In genomic region chr12:6424008-6424347, GRCh38 we compare ENCODE assay signal across 1 cellular context.
TF ChIP-seq lines count a peak whose summit lies in the region.

No MANE protein-coding gene starts in this region.

TF ChIP-seq in K562, 482 proteins besides CTCF, POLR2A, EP300 and RAD21:
- TF ChIP-seq ZNF282 (CRISPR knock-in tag; IDR thresholded peaks at IDR 0.05) = no peak
- no peak for TF ChIP-seq ZNF76 (CRISPR knock-in tag; IDR thresholded peaks at IDR 0.05; ENCODE audit: borderline replicate concordance)
- no peak for TF ChIP-seq ZNF584 (CRISPR knock-in tag; IDR thresholded peaks at IDR 0.05; ENCODE audit: low read depth)
- no peak for TF ChIP-seq DDX20 (tag; IDR thresholded peaks at IDR 0.05; ENCODE audit: low read depth)
- no peak for TF ChIP-seq ZKSCAN1 (IDR thresholded peaks at IDR 0.05; ENCODE audit: low read depth, low read length)
- no peak for TF ChIP-seq MLLT1 (IDR thresholded peaks at IDR 0.05)
- no peak for TF ChIP-seq ZNF830 (CRISPR knock-in tag; IDR thresholded peaks at IDR 0.05)
- TF ChIP-seq ZNF239 (CRISPR knock-in tag; IDR thresholded peaks at IDR 0.05) = no peak
- no peak for TF ChIP-seq SRSF1 (IDR thresholded peaks at IDR 0.05; ENCODE audit: low read depth, low read length)
- TF ChIP-seq ZNF274 (IDR thresholded peaks at IDR 0.05; ENCODE audit: borderline replicate concordance, low read depth, low read length) = no peak
- TF ChIP-seq MECOM (CRISPR knock-in tag; IDR thresholded peaks at IDR 0.05) = no peak
- no peak for TF ChIP-seq ZMIZ1 (IDR thresholded peaks at IDR 0.05; ENCODE audit: low read depth in 2 of 2, low read length in 2 of 2)
